Comparison of ENCODE assay signal across 1 cellular context in genomic region chr1:240687820-240688219, GRCh38.
TF ChIP-seq lines count a peak whose summit lies in the region.

No MANE protein-coding gene starts in this region.

TF ChIP-seq in GM23338, 12 proteins besides CTCF, POLR2A, EP300 and RAD21 (continued from another document):
- TF ChIP-seq ZNF462 (CRISPR knock-in tag; IDR thresholded peaks at IDR 0.05) (no peak), ZNF114 (CRISPR knock-in tag; IDR thresholded peaks at IDR 0.05) (no peak), EZH2 (IDR thresholded peaks at IDR 0.05; ENCODE audit: low read depth, unreplicated experiment) (no peak), JUNB (IDR thresholded peaks at IDR 0.05; ENCODE audit: unreplicated experiment) (no peak)
